Comparison of ENCODE assay signal across 8 cellular contexts in genomic region chr21:42654913-42655796, GRCh38. TPM values are rescaled to one million over a fixed set of nuclear protein-coding genes. Genes with fewer than 3 reads are reported as not detected.
DNase-seq lines count a peak whose midpoint lies in the region; ATAC-seq and TF ChIP-seq lines count a peak whose summit lies in the region.

No MANE protein-coding gene starts in this region.

- H3K36me3 Mint-ChIP-seq in GM23338 (ENCODE audit: low read depth): peaks cover 12% of the 10 kb centered on the region; the same call in 1 of the 3 replicates
- H3K36me3 Mint-ChIP-seq in T-cell: no peaks in the 10 kb centered on the region

- H2AFZ ChIP-seq in GM23338: no peak overlapping the region

- H3K27ac Mint-ChIP-seq in GM23338: peak overlapping the region; percentile 1; the same call in 1 of the 2 replicates
- H3K27ac Mint-ChIP-seq in T-cell: peak overlapping the region; percentile 17 to 44

- 0 out of 2 replicates have a peak, but pooled peaks cover 7% of the 10 kb centered on the region for H3F3A ChIP-seq in GM23338 (replicated peaks; ENCODE audit: low read depth)

- H3K27me3 Mint-ChIP-seq in GM23338 (ENCODE audit: insufficient read depth, low read depth, poor library complexity) (peaks cover 29% of the 10 kb centered on the region), T-cell (peaks cover 0 to 17% of the 10 kb centered on the region in 2 donors)

- no peaks in the 10 kb centered on the region; the same call in 2 of the 3 replicates for H3K9me3 Mint-ChIP-seq in GM23338
- no peaks in the 10 kb centered on the region for H3K9me3 Mint-ChIP-seq in T-cell

- H3K27ac ChIP-seq in GM23338 (ENCODE audit: low read depth): no peak overlapping the region
- H3K27ac ChIP-seq in right cardiac atrium (ENCODE audit: low read length): no peak overlapping the region

- no peak overlapping the region for H3K9ac ChIP-seq in skeletal muscle satellite cell (ENCODE audit: low read depth, low read length)

- TF ChIP-seq CTCF in GM23338 (conservative IDR thresholded peaks at IDR 0.05; ENCODE audit: low read depth in 2 of 2): no peak

- peaks cover 22% of the 10 kb centered on the region for H3K4me1 ChIP-seq in GM23338 (ENCODE audit: insufficient read depth)
- H3K4me1 ChIP-seq in right cardiac atrium (ENCODE audit: control insufficient read depth, insufficient read depth, low read length): peaks cover 6% of the 10 kb centered on the region
- H3K4me1 ChIP-seq in skeletal muscle satellite cell (ENCODE audit: control insufficient read depth, insufficient read depth, low read length): peaks cover 13% of the 10 kb centered on the region

- 69% methylated on average over 18 of the region's 18 CpGs for WGBS in right cardiac atrium

- H3K4me1 Mint-ChIP-seq in GM23338: peaks cover 51% of the 10 kb centered on the region
- peaks cover 24 to 33% (median 32%) of the 10 kb centered on the region in 3 donors for H3K4me1 Mint-ChIP-seq in T-cell

- H3K4me2 ChIP-seq in GM23338 (peak overlapping the region; percentile 91), skeletal muscle satellite cell (ENCODE audit: low read length) (peak overlapping the region; percentile 74)

- intact Hi-C loops in right cardiac atrium (cut with DNase I): loop anchor here in 2 of 4 donors (5.0 to 10.0 kb wide), 3 partner anchors 90 to 162 kb away; no protein-coding TSS in a partner anchor

- POLR2A ChIA-PET in T-cell (lab: Charles Lee): interaction anchor here in 1 of 2 donors (0.6 kb wide), 1 partner anchor 25 kb away, joined by 3 read pairs; no protein-coding TSS in a partner anchor

- no peak for ATAC-seq in GM23338
- ATAC-seq in T-cell (replicated peaks in 1 of 4): peak in 1 of 4 experiments; percentile 42
- no peak for ATAC-seq in right cardiac atrium
- ATAC-seq in HG03139 (IDR thresholded peaks at IDR 0.05; ENCODE audit: unreplicated experiment): no peak

- peaks cover 59% of the 10 kb centered on the region for H3K79me2 ChIP-seq in GM23338 (replicated peaks; ENCODE audit: insufficient read depth)

- H3K36me3 ChIP-seq in GM23338 (ENCODE audit: insufficient read depth) (no peaks in the 10 kb centered on the region), skeletal muscle satellite cell (ENCODE audit: insufficient read depth, low read length) (no peaks in the 10 kb centered on the region)

- no peaks in the 10 kb centered on the region for H3K27me3 ChIP-seq in GM23338 (ENCODE audit: insufficient read depth)
- H3K27me3 ChIP-seq in right cardiac atrium (ENCODE audit: control insufficient read depth, insufficient read depth): no peaks in the 10 kb centered on the region
- peaks cover 91% of the 10 kb centered on the region for H3K27me3 ChIP-seq in skeletal muscle satellite cell (ENCODE audit: control insufficient read depth, insufficient read depth, low read length)

- peaks cover 11% of the 10 kb centered on the region for H4K20me1 ChIP-seq in GM23338 (replicated peaks; ENCODE audit: insufficient read depth)

- H3K4me3 ChIP-seq in GM23338: peak overlapping the region; percentile 83
- H3K4me3 ChIP-seq in right cardiac atrium (ENCODE audit: low read length): peak overlapping the region; percentile 83
- peak overlapping the region; percentile 70 for H3K4me3 ChIP-seq in skeletal muscle satellite cell (ENCODE audit: low read length)

- DNase-seq in GM23338 (ENCODE audit: low spot score) (no peak), T-cell (peak in 18 of 34 experiments; percentile 4 to 43 (median 26)), right cardiac atrium (peak in 1 of 3 donors; percentile 24), NCI-H2227 treated with DMSO at 0.1 percent for 48 hours (lab: John Stamatoyannopoulos, UW) (no peak), mesenteric fat pad (ENCODE audit: low spot score) (no peak), iPS-NIHi11 (ENCODE audit: low spot score) (no peak)

- peak overlapping the region; percentile 69 for H3K4me3 Mint-ChIP-seq in GM23338
- peak overlapping the region; percentile 59 to 87 (median 70) for H3K4me3 Mint-ChIP-seq in T-cell

- CTCF ChIA-PET in T-cell (lab: Charles Lee): interaction anchor here in 1 of 2 donors (0.6 kb wide), 1 partner anchor 578 kb away, joined by 3 read pairs; no protein-coding TSS in a partner anchor

- H3K9me3 ChIP-seq in right cardiac atrium (ENCODE audit: control insufficient read depth, low read length) (no peaks in the 10 kb centered on the region), skeletal muscle satellite cell (replicated peaks; ENCODE audit: low read length) (no peaks in the 10 kb centered on the region)

- no peaks in the 10 kb centered on the region for H3K9me2 ChIP-seq in GM23338 (ENCODE audit: insufficient read depth)

TF ChIP-seq in GM23338, 12 proteins besides CTCF, POLR2A, EP300 and RAD21:
- TF ChIP-seq EZH2 (IDR thresholded peaks at IDR 0.05; ENCODE audit: low read depth, unreplicated experiment) (no peak), ETS1 (IDR thresholded peaks at IDR 0.05) (no peak)
- TF ChIP-seq, protein P1, sequence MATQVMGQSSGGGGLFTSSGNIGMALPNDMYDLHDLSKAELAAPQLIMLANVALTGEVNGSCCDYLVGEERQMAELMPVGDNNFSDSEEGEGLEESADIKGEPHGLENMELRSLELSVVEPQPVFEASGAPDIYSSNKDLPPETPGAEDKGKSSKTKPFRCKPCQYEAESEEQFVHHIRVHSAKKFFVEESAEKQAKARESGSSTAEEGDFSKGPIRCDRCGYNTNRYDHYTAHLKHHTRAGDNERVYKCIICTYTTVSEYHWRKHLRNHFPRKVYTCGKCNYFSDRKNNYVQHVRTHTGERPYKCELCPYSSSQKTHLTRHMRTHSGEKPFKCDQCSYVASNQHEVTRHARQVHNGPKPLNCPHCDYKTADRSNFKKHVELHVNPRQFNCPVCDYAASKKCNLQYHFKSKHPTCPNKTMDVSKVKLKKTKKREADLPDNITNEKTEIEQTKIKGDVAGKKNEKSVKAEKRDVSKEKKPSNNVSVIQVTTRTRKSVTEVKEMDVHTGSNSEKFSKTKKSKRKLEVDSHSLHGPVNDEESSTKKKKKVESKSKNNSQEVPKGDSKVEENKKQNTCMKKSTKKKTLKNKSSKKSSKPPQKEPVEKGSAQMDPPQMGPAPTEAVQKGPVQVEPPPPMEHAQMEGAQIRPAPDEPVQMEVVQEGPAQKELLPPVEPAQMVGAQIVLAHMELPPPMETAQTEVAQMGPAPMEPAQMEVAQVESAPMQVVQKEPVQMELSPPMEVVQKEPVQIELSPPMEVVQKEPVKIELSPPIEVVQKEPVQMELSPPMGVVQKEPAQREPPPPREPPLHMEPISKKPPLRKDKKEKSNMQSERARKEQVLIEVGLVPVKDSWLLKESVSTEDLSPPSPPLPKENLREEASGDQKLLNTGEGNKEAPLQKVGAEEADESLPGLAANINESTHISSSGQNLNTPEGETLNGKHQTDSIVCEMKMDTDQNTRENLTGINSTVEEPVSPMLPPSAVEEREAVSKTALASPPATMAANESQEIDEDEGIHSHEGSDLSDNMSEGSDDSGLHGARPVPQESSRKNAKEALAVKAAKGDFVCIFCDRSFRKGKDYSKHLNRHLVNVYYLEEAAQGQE (IDR thresholded peaks at IDR 0.05; ENCODE audit: unreplicated experiment): no peak

RNA-seq across cellular contexts. Expression of gene PDE9A, which starts 1.7 kb away (rescaled TPM):
- total RNA-seq in GM23338 (2014; rRNA removed; shearing (Covaris generic)): 26.5 and 33.3 TPM in 2 replicates
- 27.2 and 31.1 TPM in 2 replicates for polyA plus RNA-seq in GM23338 (2016; fragmentation: Nextera tagmentation; extraction: Ambion mirVana)
- total RNA-seq in T-cell: 10 to 100 TPM; 11.5 to 18.3 (median 16.1) TPM
- 1 to 10 TPM; 1.5 to 2.8 (median 2.3) TPM for total RNA-seq in right cardiac atrium
- 4.1 TPM for polyA plus RNA-seq in right cardiac atrium
- 1.7 and 4.8 TPM in 2 replicates for total RNA-seq in skeletal muscle satellite cell (2012; rRNA removed)
- 7.9 TPM for total RNA-seq in mesenteric fat pad

Comparison
In these comparisons a context has a peak if more than half of its experiments do, and no peak if none do; other contexts are left out.
1. DNase-seq: peak in T-cell (18 of 34); none in GM23338 (single experiment), NCI-H2227 treated with DMSO at 0.1 percent for 48 hours (single experiment), mesenteric fat pad (single experiment) and iPS-NIHi11 (single experiment).
2. Peak in every context shown above with its lines, with median percentiles within 50 percentile points of each other: H3K4me3 ChIP-seq.